8 cellular contexts compared by ENCODE assay signal in genomic region chr12:8032242-8033152, GRCh38. TPM values are rescaled to one million over a fixed set of nuclear protein-coding genes. Genes with fewer than 3 reads are reported as not detected.
DNase-seq lines count a peak whose midpoint lies in the region; FAIRE-seq and TF ChIP-seq lines count a peak whose summit lies in the region.

FOXJ2 (plus strand) TSS chr12:8032716; CDS start chr12:8039833, 7,117 bp downstream.

- peak within 1 kb of the TSS; percentile 96 for H3K9ac ChIP-seq in astrocyte (ENCODE audit: low read length)

- no peaks in the 10 kb centered on the region for H3K9me3 ChIP-seq in astrocyte (ENCODE audit: insufficient read depth, low read depth, low read length)
- H3K9me3 ChIP-seq in hepatocyte (ENCODE audit: low read depth): no peaks in the 10 kb centered on the region

- H3K9me2 ChIP-seq in hepatocyte (replicated peaks; ENCODE audit: insufficient read depth): no peaks in the 10 kb centered on the region

- peak within 1 kb of the TSS; percentile 87 for H3K27ac ChIP-seq in astrocyte (ENCODE audit: low read depth, low read length)
- peak within 1 kb of the TSS; percentile 99 for H3K27ac ChIP-seq in hepatocyte

- FAIRE-seq in H54 (lab: Jason Lieb, UNC) (no peak), astrocyte (lab: Jason Lieb, UNC) (no peak)

- DNase-seq in GM03348 (ENCODE audit: low spot score) (peak; percentile 94), H54 (ENCODE audit: insufficient read length, low spot score) (peak; percentile 55), M059J (ENCODE audit: low read depth) (peak; percentile 63), T-helper 22 cell (ENCODE audit: low read depth) (peak; percentile 67), astrocyte (ENCODE audit: low read depth) (peak; percentile 43), hepatocyte (ENCODE audit: low spot score) (peak; percentile 91), retina (peak; percentile 90), SHP77 (lab: John Stamatoyannopoulos, UW) (no peak)

- no peaks in the 10 kb centered on the region for H3K9me3 Mint-ChIP-seq in astrocyte (ENCODE audit: unreplicated experiment)

- H3K4me3 Mint-ChIP-seq in astrocyte (ENCODE audit: unreplicated experiment): peak within 1 kb of the TSS; percentile 88

- peak; percentile 65 for TF ChIP-seq POLR2A in H54 (IDR thresholded peaks at IDR 0.05; ENCODE audit: low read depth, low read length)

- peak within 1 kb of the TSS; percentile 89 for H3K4me3 ChIP-seq in astrocyte (ENCODE audit: insufficient read depth, low read depth, low read length)
- H3K4me3 ChIP-seq in hepatocyte: peak within 1 kb of the TSS; percentile 97

- H3K36me3 Mint-ChIP-seq in astrocyte (ENCODE audit: low read depth, unreplicated experiment): peaks cover 5% of the 10 kb centered on the region

- H3K4me2 ChIP-seq in astrocyte (ENCODE audit: low read length) (peak within 1 kb of the TSS; percentile 98), hepatocyte (peak within 1 kb of the TSS; percentile 82)

- TF ChIP-seq CTCF in astrocyte (IDR thresholded peaks at IDR 0.05; ENCODE audit: insufficient read depth, low read depth, low read length) (no peak), hepatocyte (IDR thresholded peaks at IDR 0.05; ENCODE audit: poor library complexity) (no peak)

- H3K36me3 ChIP-seq in astrocyte (ENCODE audit: insufficient read depth, low read length) (no peaks in the 10 kb centered on the region), hepatocyte (replicated peaks; ENCODE audit: insufficient read depth, low read depth) (no peaks in the 10 kb centered on the region)

- H3K4me1 ChIP-seq in astrocyte (ENCODE audit: insufficient read depth, low read length) (peaks cover 33% of the 10 kb centered on the region), hepatocyte (ENCODE audit: insufficient read depth) (peaks cover 37% of the 10 kb centered on the region)

- H3K27me3 ChIP-seq in astrocyte (ENCODE audit: insufficient read depth, low read length): no peaks in the 10 kb centered on the region
- no peaks in the 10 kb centered on the region for H3K27me3 ChIP-seq in hepatocyte

- H3K79me2 ChIP-seq in astrocyte (ENCODE audit: insufficient read depth, low read length): peaks cover 55% of the 10 kb centered on the region
- H3K79me2 ChIP-seq in hepatocyte: peaks cover 45% of the 10 kb centered on the region

- H4K20me1 ChIP-seq in astrocyte (ENCODE audit: insufficient read depth, low read length) (peaks cover 39% of the 10 kb centered on the region), hepatocyte (ENCODE audit: insufficient read depth, poor library complexity, severe bottlenecking) (no peaks in the 10 kb centered on the region)

- no peaks in the 10 kb centered on the region for H3K27me3 Mint-ChIP-seq in astrocyte (ENCODE audit: low read depth, unreplicated experiment)

- peak within 1 kb of the TSS; percentile 86 for H2AFZ ChIP-seq in astrocyte (ENCODE audit: low read depth, low read length)
- H2AFZ ChIP-seq in hepatocyte: peak within 1 kb of the TSS; percentile 97

- peaks cover 26% of the 10 kb centered on the region for H3K4me1 Mint-ChIP-seq in astrocyte (ENCODE audit: low read depth, unreplicated experiment)

- under 1% methylated on average over 65 of the region's 93 CpGs for WGBS in hepatocyte (ENCODE audit: low lambda C conversion rate, missing lambda C conversion rate)

- H3K27ac Mint-ChIP-seq in astrocyte (ENCODE audit: unreplicated experiment): peak within 1 kb of the TSS; percentile 5

RNA-seq across cellular contexts. Expression of gene FOXJ2, which starts in this region (rescaled TPM):
- 6.7 and 13.8 TPM in 2 replicates for total RNA-seq in M059J (2014; rRNA removed; shearing (Covaris generic))
- 16.0 and 16.9 TPM in 2 replicates for total RNA-seq in astrocyte
- 7.1 and 10.0 TPM in 2 replicates for total RNA-seq in hepatocyte
- polyA plus RNA-seq in hepatocyte: 14.6 and 19.0 TPM in 2 replicates

Comparison
In these comparisons a context has a peak if more than half of its experiments do, and no peak if none do; other contexts are left out.
1. DNase-seq: peak in GM03348 (single experiment), H54 (single experiment), M059J (single experiment), T-helper 22 cell (single experiment), astrocyte (single experiment), hepatocyte (single experiment) and retina (single experiment); none in SHP77 (0 of 2).